ENCODE assay signal across 15 cellular contexts in the genomic region with DNA sequence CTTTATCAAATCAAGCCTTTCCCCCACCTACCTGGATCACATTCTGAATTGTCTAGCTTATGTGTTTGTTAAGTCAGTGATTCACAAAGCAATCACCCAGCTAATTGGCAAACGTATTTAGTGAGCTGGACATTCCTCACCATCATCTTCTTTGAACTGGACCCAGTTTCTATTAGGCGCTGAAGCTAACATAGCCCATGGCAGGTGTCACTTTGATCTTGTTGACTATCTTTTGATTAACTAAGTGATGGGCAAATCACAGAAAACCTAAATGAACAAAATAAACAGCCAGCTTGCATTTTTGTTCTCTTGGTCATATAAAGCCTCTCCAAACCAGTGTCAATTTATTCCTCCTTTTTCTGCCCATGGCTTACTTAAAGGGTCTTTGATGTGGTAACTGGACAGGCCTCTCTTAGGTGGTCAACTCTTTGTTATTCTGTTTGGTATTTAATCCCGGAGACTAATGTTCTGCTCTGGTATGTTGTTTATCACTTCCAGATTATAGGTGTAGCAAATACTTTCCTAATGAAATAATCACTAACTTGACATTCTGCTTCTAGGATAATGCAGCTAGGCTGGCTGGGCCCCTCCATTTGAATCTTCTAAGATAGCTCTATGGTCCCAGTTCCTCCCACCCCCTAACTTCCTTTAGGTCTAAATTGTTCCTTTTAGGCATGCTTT.
"Had no signal": no experiment of that assay in that cellular context is flagged by ENCODE, and none has a peak within 500 bp of the region (broad histone marks: within the 10 kb centered on the region; RNA-seq: fewer than 3 reads in every experiment).

No MANE protein-coding gene starts in this region.

- H3K27ac Mint-ChIP-seq: activated CD8-positive, alpha-beta T cell treated with anti-CD3 and anti-CD28 coated beads, Interleukin-2, amount 10 ng/mL, durations not matched to agents 7 days and 5 days; activated naive CD4-positive, alpha-beta T cell treated with anti-CD3 and anti-CD28 coated beads for 36 hours; neural progenitor cell had no signal

- H3K27ac ChIP-seq: colonic mucosa, neural progenitor cell, pancreas, stomach, uterus had no signal

- H3K9me3 Mint-ChIP-seq: activated naive CD4-positive, alpha-beta T cell treated with anti-CD3 and anti-CD28 coated beads for 36 hours; WTC11 had no signal

- ATAC-seq: activated CD8-positive, alpha-beta T cell treated with anti-CD3 and anti-CD28 coated beads, Interleukin-2, amount 10 ng/mL, durations not matched to agents 7 days and 5 days; pancreas; WTC11 had no signal

- H3K36me3 ChIP-seq: colonic mucosa, neural progenitor cell, pancreas, stomach, uterus had no signal

- H3K9me3 ChIP-seq: colonic mucosa, pancreas, stomach, uterus had no signal

- H3K4me3 ChIP-seq: colonic mucosa, neural progenitor cell, pancreas, stomach, uterus had no signal

- H3K4me1 ChIP-seq: colonic mucosa, neural progenitor cell, pancreas, stomach, uterus had no signal

- H3K4me3 Mint-ChIP-seq: activated CD8-positive, alpha-beta T cell treated with anti-CD3 and anti-CD28 coated beads, Interleukin-2, amount 10 ng/mL, durations not matched to agents 7 days and 5 days; activated naive CD4-positive, alpha-beta T cell treated with anti-CD3 and anti-CD28 coated beads for 36 hours; neural progenitor cell; WTC11 had no signal

- H3K36me3 Mint-ChIP-seq: WTC11 had no signal

- DNase-seq: activated CD4-positive, alpha-beta T cell treated with anti-CD3 and anti-CD28 coated beads for 48 hours; activated CD8-positive, alpha-beta T cell treated with anti-CD3 and anti-CD28 coated beads, Interleukin-2, amount 10 ng/mL, durations not matched to agents 7 days and 5 days; activated naive CD4-positive, alpha-beta T cell treated with anti-CD3 and anti-CD28 coated beads for 36 hours; caudate nucleus; colonic mucosa; effector CD4-positive, alpha-beta T cell; hippocampal formation; midbrain; pancreas; retina; stimulated activated CD4-positive, alpha-beta T cell treated with anti-CD3 and anti-CD28 coated beads, Interleukin-4, amount 100 ng/mL, for 4 hours; stomach; uterus had no signal

- H3K27me3 ChIP-seq: colonic mucosa, neural progenitor cell, pancreas, stomach, uterus had no signal

- H3K9ac ChIP-seq: neural progenitor cell had no signal
